In the genomic region with DNA sequence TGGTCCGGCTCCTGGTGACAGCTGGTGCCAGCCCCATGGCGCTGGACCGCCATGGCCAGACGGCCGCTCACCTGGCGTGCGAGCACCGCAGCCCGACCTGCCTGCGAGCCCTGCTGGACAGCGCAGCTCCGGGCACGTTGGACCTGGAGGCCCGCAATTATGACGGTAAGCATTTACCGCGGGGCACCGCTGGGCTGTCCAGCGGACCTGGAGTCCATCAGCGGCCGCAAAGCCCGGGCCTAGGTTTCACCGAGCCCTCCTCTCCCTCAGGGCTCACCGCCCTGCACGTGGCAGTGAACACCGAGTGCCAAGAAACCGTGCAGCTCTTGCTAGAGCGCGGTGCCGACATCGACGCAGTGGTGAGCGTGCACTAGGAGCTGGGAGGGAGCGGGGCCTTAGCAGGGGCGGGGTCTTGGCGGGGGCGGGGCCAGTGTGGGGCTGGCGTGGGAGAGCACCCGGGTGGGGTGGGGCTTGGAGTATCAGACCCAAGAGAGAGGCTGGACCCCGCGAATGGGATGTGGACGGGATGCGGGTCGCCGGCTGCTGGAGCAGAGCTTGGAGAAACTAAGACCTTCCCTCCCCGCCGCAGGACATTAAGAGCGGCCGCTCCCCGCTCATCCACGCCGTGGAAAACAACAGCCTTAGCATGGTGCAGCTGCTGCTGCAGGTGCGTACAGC, we compare ENCODE assay signal across 10 cellular contexts. TPM values are rescaled to one million over a fixed set of nuclear protein-coding genes. Genes with fewer than 3 reads are reported as not detected.
DNase-seq lines count a peak whose midpoint lies in the region; ATAC-seq and TF ChIP-seq lines count a peak whose summit lies in the region.
"Had no signal": no experiment of that assay in that cellular context is flagged by ENCODE, and none has a peak within 500 bp of the region (broad histone marks: within the 10 kb centered on the region; RNA-seq: fewer than 3 reads in every experiment).

No MANE protein-coding gene starts in this region.

- peaks cover 55 to 66% (median 58%) of the 10 kb centered on the region in 4 donors for H3K4me1 ChIP-seq in upper lobe of left lung

- H3K27me3 Mint-ChIP-seq in natural killer cell (ENCODE audit: low read depth in 2 of 2) = no peaks in the 10 kb centered on the region

- 74 to 75% methylated on average over 30 to 52 of the region's 53 CpGs for WGBS in upper lobe of left lung, 2 donors

- H3K4me3 ChIP-seq in WI38 (ENCODE audit: low read depth, low read length) (peak overlapping the region; percentile 52), fibroblast of the aortic adventitia (ENCODE audit: low read depth, low read length) (peak overlapping the region; percentile 64), upper lobe of left lung (peak overlapping the region in 3 of 4 donors; percentile 21 to 46 (median 38))

- peak; percentile 88 for DNase-seq in fibroblast of the aortic adventitia (ENCODE audit: low read depth)
- no peak for DNase-seq in natural killer cell
- DNase-seq in upper lobe of left lung = peak; percentile 44 to 87
- no peak for DNase-seq in activated CD8-positive, alpha-beta memory T cell treated with anti-CD3 and anti-CD28 coated beads for 24 hours
- no peak for DNase-seq in DMS79 treated with DMSO at 0.1 percent for 48 hours (lab: John Stamatoyannopoulos, UW)

- no peaks in the 10 kb centered on the region for H3K9me3 Mint-ChIP-seq in natural killer cell

- H3K9me3 ChIP-seq in upper lobe of left lung = no peaks in the 10 kb centered on the region

- no peak for TF ChIP-seq EP300 in upper lobe of left lung (IDR thresholded peaks at IDR 0.05)

- intact Hi-C loops in natural killer cell (cut with micrococcal nuclease) = no loop called here

- peaks cover 42 to 53% of the 10 kb centered on the region in 2 donors for H3K4me1 Mint-ChIP-seq in natural killer cell

- H3K27ac ChIP-seq in upper lobe of left lung = peak overlapping the region; percentile 95 to 98 (median 96)

- peak overlapping the region; percentile 26 to 93 for H3K27ac Mint-ChIP-seq in natural killer cell

- no peaks in the 10 kb centered on the region for H3K27me3 ChIP-seq in upper lobe of left lung

- TF ChIP-seq CTCF in WI38 (IDR thresholded peaks at IDR 0.05; ENCODE audit: low read depth, low read length) (no peak), fibroblast of the aortic adventitia (IDR thresholded peaks at IDR 0.05; ENCODE audit: insufficient read depth, low read length) (no peak), natural killer cell (IDR thresholded peaks at IDR 0.05) (no peak), upper lobe of left lung (IDR thresholded peaks at IDR 0.05) (no peak)

- no peak for ATAC-seq in natural killer cell
- peak in 1 of 2 donors; percentile 46 for ATAC-seq in upper lobe of left lung (ENCODE audit: low FRiP score in 2 of 2)
- ATAC-seq in GM19452 (IDR thresholded peaks at IDR 0.05; ENCODE audit: unreplicated experiment) = no peak
- no peak for ATAC-seq in GM19035 (IDR thresholded peaks at IDR 0.05; ENCODE audit: unreplicated experiment)

- no peaks in the 10 kb centered on the region for H3K36me3 Mint-ChIP-seq in natural killer cell

- peak overlapping the region; percentile 57 for H3K4me3 Mint-ChIP-seq in natural killer cell

- peaks cover 15 to 73% (median 47%) of the 10 kb centered on the region in 4 donors for H3K36me3 ChIP-seq in upper lobe of left lung

- no peak for TF ChIP-seq POLR2A in upper lobe of left lung (IDR thresholded peaks at IDR 0.05)

RNA-seq across cellular contexts. Expression of a gene that starts 8.7 kb away (rescaled TPM):
- 3.8 and 13.4 TPM in 2 replicates for total RNA-seq in fibroblast of the aortic adventitia (ENCODE audit: low replicate concordance)
- 100 to 1,000 TPM; 152 to 199 (median 164) TPM for total RNA-seq in natural killer cell
- 100 to 1,000 TPM in 2 of 6 donors, 10 to 100 TPM in 4; 31.1 to 114 (median 71.6) TPM for total RNA-seq in upper lobe of left lung

RNA-seq across cellular contexts. Expression of a gene that starts 20.5 kb away (rescaled TPM):
- total RNA-seq in fibroblast of the aortic adventitia (ENCODE audit: low replicate concordance) = not detected in 2 replicates
- not detected for total RNA-seq in natural killer cell
- 10 to 100 TPM in 1 of 6 donors, 1 to 10 TPM in 5; 2.9 to 10.5 (median 4.5) TPM for total RNA-seq in upper lobe of left lung
- total RNA-seq: RPMI7951 had no signal

RNA-seq across cellular contexts. Expression of a gene that starts 51.7 kb away (rescaled TPM):
- total RNA-seq in fibroblast of the aortic adventitia (ENCODE audit: low replicate concordance) (5.9 and 24.2 TPM in 2 replicates), natural killer cell (not detected), upper lobe of left lung (100 to 1,000 TPM; 246 to 557 (median 274) TPM)

RNA-seq across cellular contexts. Expression of a gene that starts 58.2 kb away (rescaled TPM):
- total RNA-seq in fibroblast of the aortic adventitia (ENCODE audit: low replicate concordance) = not detected in 2 replicates
- total RNA-seq in natural killer cell = not detected
- not detected for total RNA-seq in upper lobe of left lung
- total RNA-seq: lower leg skin, RPMI7951 had no signal

Comparison
In these comparisons a context has a peak if more than half of its experiments do, and no peak if none do; other contexts are left out.
1. DNase-seq: peak in fibroblast of the aortic adventitia (single experiment) and upper lobe of left lung (2 of 2); none in natural killer cell (single experiment), activated CD8-positive, alpha-beta memory T cell treated with anti-CD3 and anti-CD28 coated beads for 24 hours (single experiment) and DMS79 treated with DMSO at 0.1 percent for 48 hours (single experiment).
2. Peak in every context shown above with its lines, with median percentiles within 50 percentile points of each other: H3K4me3 ChIP-seq.